Comparison of ENCODE assay signal across 8 cellular contexts in genomic region chr4:47383829-47384427, GRCh38.
DNase-seq lines count a peak whose midpoint lies in the region; ATAC-seq lines count a peak whose summit lies in the region.

No MANE protein-coding gene starts in this region.

- H3K27ac Mint-ChIP-seq in T-cell, result no peak overlapping the region

- H3K36me3 Mint-ChIP-seq in T-cell, result no peaks in the 10 kb centered on the region

- H3K9me3 Mint-ChIP-seq in T-cell, result no peaks in the 10 kb centered on the region

- peak; percentile 47 for DNase-seq in Ammon's horn (ENCODE audit: low spot score)
- peak; percentile 4 for DNase-seq in NCI-H2227 treated with DMSO at 0.1 percent for 48 hours (lab: John Stamatoyannopoulos, UW)
- DNase-seq in cerebellar cortex (ENCODE audit: low spot score), result peak; percentile 62
- DNase-seq in middle frontal gyrus (ENCODE audit: extremely low spot score, low spot score), result peak; percentile 60
- no peak for DNase-seq in stimulated activated CD4-positive, alpha-beta T cell treated with anti-CD3 and anti-CD28 coated beads, Interleukin-2, amount 100 ng/mL, for 24 hours
- DNase-seq in T-cell, result no peak

- CTCF ChIA-PET in T-cell (lab: Charles Lee), result interaction anchor here (0.8 to 1.4 kb wide), 5 partner anchors 9 to 542 kb away, joined by 3 to 5 read pairs (median 4); no protein-coding TSS in a partner anchor

- peaks cover 0 to 24% of the 10 kb centered on the region in 2 donors for H3K27me3 Mint-ChIP-seq in T-cell

- H3K4me1 Mint-ChIP-seq in T-cell, result no peaks in the 10 kb centered on the region

- ATAC-seq in GM18858 (IDR thresholded peaks at IDR 0.05; ENCODE audit: unreplicated experiment) (peak; percentile 50), T-cell (replicated peaks in 1 of 4) (no peak), HG03571 (IDR thresholded peaks at IDR 0.05; ENCODE audit: unreplicated experiment) (no peak)

- H3K4me3 Mint-ChIP-seq in T-cell, result no peak overlapping the region

- POLR2A ChIA-PET in T-cell (lab: Charles Lee), result no interaction called here

Comparison
In these comparisons a context has a peak if more than half of its experiments do, and no peak if none do; other contexts are left out.
1. DNase-seq: peak in Ammon's horn (single experiment), NCI-H2227 treated with DMSO at 0.1 percent for 48 hours (single experiment), cerebellar cortex (single experiment) and middle frontal gyrus (single experiment); none in stimulated activated CD4-positive, alpha-beta T cell treated with anti-CD3 and anti-CD28 coated beads, Interleukin-2, amount 100 ng/mL, for 24 hours (0 of 2) and T-cell (0 of 34).